ENCODE assay signal across 18 cellular contexts in the genomic region with DNA sequence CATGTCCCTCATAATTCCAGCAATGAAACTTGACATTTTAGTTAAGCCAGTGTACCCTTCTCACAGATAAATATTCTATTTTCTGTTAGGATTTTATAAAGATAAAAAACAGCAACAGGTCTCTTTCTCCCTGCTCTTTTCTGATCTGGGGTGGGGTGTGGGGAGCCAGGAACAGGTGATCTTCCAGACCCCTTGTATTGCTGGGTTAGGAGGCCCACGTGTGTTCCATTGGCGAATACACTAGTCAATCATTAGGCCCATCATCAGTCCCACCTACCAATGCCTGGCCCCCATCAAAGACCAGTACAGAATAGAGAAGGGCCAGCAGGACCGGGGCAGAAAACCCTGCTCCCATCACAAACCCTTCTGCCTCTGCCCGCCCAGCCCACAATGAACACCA. TPM values are rescaled to one million over a fixed set of nuclear protein-coding genes. Genes with fewer than 3 reads are reported as not detected.
DNase-seq lines count a peak whose midpoint lies in the region; ATAC-seq and TF ChIP-seq lines count a peak whose summit lies in the region.
"Had no signal": no experiment of that assay in that cellular context is flagged by ENCODE, and none has a peak within 500 bp of the region (broad histone marks: within the 10 kb centered on the region; RNA-seq: fewer than 3 reads in every experiment).

No MANE protein-coding gene starts in this region.

- H3K4me1 ChIP-seq in HEK293 (ENCODE audit: control insufficient read depth, insufficient read depth, low read length): peaks cover 19% of the 10 kb centered on the region
- peaks cover 25% of the 10 kb centered on the region for H3K4me1 ChIP-seq in endodermal cell (ENCODE audit: control insufficient read depth, insufficient read depth, low read length)
- H3K4me1 ChIP-seq in parathyroid adenoma: peaks cover 78% of the 10 kb centered on the region
- peaks cover 47 to 57% of the 10 kb centered on the region in 2 donors for H3K4me1 ChIP-seq in naive thymus-derived CD4-positive, alpha-beta T cell (ENCODE audit: control insufficient read depth in 2 of 2, insufficient read depth in 2 of 2, low read length in 2 of 2)

- POLR2A ChIA-PET in HEK293 (lab: Yijun Ruan, JAX): interaction anchor here (2.6 kb wide), 1 partner anchor 40 kb away, joined by 24 read pairs; the partner anchor contains the start of gene TOB1
- POLR2A ChIA-PET in naive thymus-derived CD4-positive, alpha-beta T cell (lab: Charles Lee): interaction anchor here (0.8 to 34.4 kb wide), 9 partner anchors 10 to 48 kb away, joined by 3 to 828 read pairs (median 5); partner anchors contain the start of gene TOB1

- H3K79me2 ChIP-seq in parathyroid adenoma: peaks cover 8% of the 10 kb centered on the region

- H3K4me3 Mint-ChIP-seq in endodermal cell: no peak overlapping the region
- H3K4me3 Mint-ChIP-seq in effector memory CD8-positive, alpha-beta T cell: no peak overlapping the region
- no peak overlapping the region for H3K4me3 Mint-ChIP-seq in naive thymus-derived CD4-positive, alpha-beta T cell
- H3K4me3 Mint-ChIP-seq: neural crest cell had no signal

- H3K4me2 ChIP-seq in parathyroid adenoma (ENCODE audit: low read length): no peak overlapping the region

- no peak overlapping the region for H3K27ac Mint-ChIP-seq in endodermal cell
- H3K27ac Mint-ChIP-seq in effector memory CD8-positive, alpha-beta T cell: peak overlapping the region in 1 of 2 donors; percentile 97
- peak overlapping the region in 3 of 9 donors; percentile 9 to 48 (median 43) for H3K27ac Mint-ChIP-seq in naive thymus-derived CD4-positive, alpha-beta T cell

- 90 to 97% methylated on average over 2 to 4 of the region's 4 CpGs for WGBS in endodermal cell (ENCODE audit: insufficient coverage in 1 of 2, insufficient read length in 1 of 2), 2 experiments
- 96 to 97% methylated on average over 4 of the region's 4 CpGs for WGBS in lower leg skin, 2 donors

- no peaks in the 10 kb centered on the region for H3K9me3 Mint-ChIP-seq in endodermal cell
- H3K9me3 Mint-ChIP-seq in effector memory CD8-positive, alpha-beta T cell: no peaks in the 10 kb centered on the region
- H3K9me3 Mint-ChIP-seq in naive thymus-derived CD4-positive, alpha-beta T cell: no peaks in the 10 kb centered on the region
- H3K9me3 Mint-ChIP-seq: neural crest cell had no signal

- H2AFZ ChIP-seq in parathyroid adenoma: no peak overlapping the region

- H3K4me3 ChIP-seq in HEK293 (ENCODE audit: low read depth, low read length) (no peak overlapping the region), endodermal cell (ENCODE audit: low read length) (no peak overlapping the region), parathyroid adenoma (ENCODE audit: low read depth, low read length) (no peak overlapping the region), lower leg skin (ENCODE audit: low read depth, poor library complexity, severe bottlenecking) (no peak overlapping the region)
- no peak overlapping the region for H3K4me3 ChIP-seq in naive thymus-derived CD4-positive, alpha-beta T cell (ENCODE audit: low read length)
- H3K4me3 ChIP-seq: MG63, uterus had no signal

- H3K36me3 ChIP-seq in HEK293 (ENCODE audit: control insufficient read depth in 2 of 2, insufficient read depth in 1 of 2, low read length in 2 of 2): no peaks in the 10 kb centered on the region
- no peaks in the 10 kb centered on the region for H3K36me3 ChIP-seq in endodermal cell (ENCODE audit: control insufficient read depth, insufficient read depth, low read length)
- no peaks in the 10 kb centered on the region for H3K36me3 ChIP-seq in parathyroid adenoma (ENCODE audit: control insufficient read depth, insufficient read depth, low read length)
- no peaks in the 10 kb centered on the region for H3K36me3 ChIP-seq in naive thymus-derived CD4-positive, alpha-beta T cell (ENCODE audit: control insufficient read depth in 2 of 3, insufficient read depth in 3 of 3, low read length in 3 of 3)
- H3K36me3 ChIP-seq: MG63, uterus had no signal

- no peaks in the 10 kb centered on the region for H3K36me3 Mint-ChIP-seq in endodermal cell (ENCODE audit: low read depth)
- peaks cover 13% of the 10 kb centered on the region for H3K36me3 Mint-ChIP-seq in effector memory CD8-positive, alpha-beta T cell (ENCODE audit: insufficient read depth)
- H3K36me3 Mint-ChIP-seq in naive thymus-derived CD4-positive, alpha-beta T cell: no peaks in the 10 kb centered on the region

- TF ChIP-seq CTCF in C4-2B (conservative IDR thresholded peaks at IDR 0.05) (no peak), HEK293 (tag by site-specific recombination; IDR thresholded peaks at IDR 0.05) (no peak), endodermal cell (conservative IDR thresholded peaks at IDR 0.05) (no peak), parathyroid adenoma (IDR thresholded peaks at IDR 0.05) (no peak), lower leg skin (IDR thresholded peaks at IDR 0.05) (no peak)

- H3K27me3 ChIP-seq in endodermal cell (ENCODE audit: control insufficient read depth, insufficient read depth, low read length, poor library complexity, severe bottlenecking) (no peaks in the 10 kb centered on the region), parathyroid adenoma (ENCODE audit: control insufficient read depth, insufficient read depth, low read length) (no peaks in the 10 kb centered on the region)
- no peaks in the 10 kb centered on the region for H3K27me3 ChIP-seq in naive thymus-derived CD4-positive, alpha-beta T cell (ENCODE audit: control insufficient read depth in 2 of 2, insufficient read depth in 2 of 2, low read length in 2 of 2)
- H3K27me3 ChIP-seq: MG63, uterus had no signal

- intact Hi-C loops in naive thymus-derived CD4-positive, alpha-beta T cell (cut with micrococcal nuclease): no loop called here
- intact Hi-C loops in lower leg skin (cut with DNase I; ENCODE audit: low total_unique reads): no loop called here

- no peaks in the 10 kb centered on the region for H3K9me3 ChIP-seq in HEK293 (ENCODE audit: control insufficient read depth, insufficient read depth, low read depth, low read length)
- H3K9me3 ChIP-seq in endodermal cell (ENCODE audit: control insufficient read depth, low read length): no peaks in the 10 kb centered on the region
- no peaks in the 10 kb centered on the region for H3K9me3 ChIP-seq in parathyroid adenoma (ENCODE audit: control insufficient read depth, low read length)
- no peaks in the 10 kb centered on the region for H3K9me3 ChIP-seq in naive thymus-derived CD4-positive, alpha-beta T cell (ENCODE audit: control insufficient read depth in 2 of 3, low read length in 3 of 3)
- H3K9me3 ChIP-seq: MG63, uterus had no signal

- H3K27me3 Mint-ChIP-seq in endodermal cell (ENCODE audit: insufficient read depth): no peaks in the 10 kb centered on the region
- H3K27me3 Mint-ChIP-seq in effector memory CD8-positive, alpha-beta T cell: no peaks in the 10 kb centered on the region
- H3K27me3 Mint-ChIP-seq in naive thymus-derived CD4-positive, alpha-beta T cell: peaks cover 0 to 2% (median 0%) of the 10 kb centered on the region in 5 donors

- TF ChIP-seq POLR2A in lower leg skin (IDR thresholded peaks at IDR 0.05): no peak

- peaks cover 47% of the 10 kb centered on the region for H3K4me1 Mint-ChIP-seq in endodermal cell
- peaks cover 50 to 55% of the 10 kb centered on the region in 2 donors for H3K4me1 Mint-ChIP-seq in effector memory CD8-positive, alpha-beta T cell (ENCODE audit: low read depth in 2 of 2)
- peaks cover 40 to 72% (median 66%) of the 10 kb centered on the region in 7 donors for H3K4me1 Mint-ChIP-seq in naive thymus-derived CD4-positive, alpha-beta T cell

- H3K9ac ChIP-seq in endodermal cell (ENCODE audit: extremely low read depth, low read length, poor library complexity, severe bottlenecking) (no peak overlapping the region), parathyroid adenoma (no peak overlapping the region)

- peak overlapping the region; percentile 96 for H3K27ac ChIP-seq in C4-2B
- H3K27ac ChIP-seq in HEK293 (ENCODE audit: extremely low read depth, low read depth, low read length): no peak overlapping the region
- no peak overlapping the region for H3K27ac ChIP-seq in endodermal cell (ENCODE audit: low read depth, low read length)
- peak overlapping the region; percentile 94 for H3K27ac ChIP-seq in parathyroid adenoma
- H3K27ac ChIP-seq in naive thymus-derived CD4-positive, alpha-beta T cell (ENCODE audit: low read depth, low read length): no peak overlapping the region

- DNase-seq in endodermal cell (peak; percentile 49), GM19238 (ENCODE audit: insufficient read length, low spot score) (no peak), lower leg skin (ENCODE audit: low spot score in 2 of 2) (no peak)
- no peak for DNase-seq in effector memory CD8-positive, alpha-beta T cell
- DNase-seq in naive thymus-derived CD4-positive, alpha-beta T cell: no peak
- DNase-seq: activated CD8-positive, alpha-beta memory T cell treated with anti-CD3 and anti-CD28 coated beads, Interleukin-2, amount 50 U/mL, for 4 hours; Calu3; IMR-90; MG63; SIG-M5; stimulated activated CD4-positive, alpha-beta T cell treated with anti-CD3 and anti-CD28 coated beads, Interleukin-15, amount 100 ng/mL, for 24 hours; stimulated activated naive CD4-positive, alpha-beta T cell; T-helper 9 cell; uterus had no signal

- CTCF ChIA-PET in HEK293 (lab: Yijun Ruan, JAX): no interaction called here
- CTCF ChIA-PET in naive thymus-derived CD4-positive, alpha-beta T cell (lab: Charles Lee): interaction anchor here (1.2 kb wide), 1 partner anchor 47 kb away, joined by 5 read pairs; no protein-coding TSS in a partner anchor

- no peak for ATAC-seq in effector memory CD8-positive, alpha-beta T cell (replicated peaks)
- no peak for ATAC-seq in naive thymus-derived CD4-positive, alpha-beta T cell

TF ChIP-seq in HEK293, 187 proteins besides CTCF, POLR2A, EP300 and RAD21:
- TF ChIP-seq ZSCAN18 (tag by site-specific recombination; IDR thresholded peaks at IDR 0.05) (no peak), SCRT2 (tag by site-specific recombination; IDR thresholded peaks at IDR 0.05) (peak; percentile 62)

RNA-seq across cellular contexts. Expression of gene TOB1, which starts 40.3 kb away (rescaled TPM):
- total RNA-seq in endodermal cell (10 to 100 TPM; 35.5 to 36.3 TPM), lower leg skin (100 to 1,000 TPM; 130 to 156 (median 142) TPM)
- 45.3 TPM for polyA plus RNA-seq in endodermal cell (2013, experiment 1 of 2)
- polyA plus RNA-seq in endodermal cell (2013, experiment 2 of 2): 45.3 TPM
- total RNA-seq in naive thymus-derived CD4-positive, alpha-beta T cell: 100 to 1,000 TPM in 4 of 5 experiments, 10 to 100 TPM in 1; 51.5 to 261 (median 131) TPM
- polyA plus RNA-seq in naive thymus-derived CD4-positive, alpha-beta T cell: 10 to 100 TPM; 27.9 to 33.7 TPM

Comparison
In these comparisons a context has a peak if more than half of its experiments do, and no peak if none do; other contexts are left out.
1. H3K27ac ChIP-seq: peak in C4-2B (single experiment) and parathyroid adenoma (single experiment); none in HEK293 (single experiment), endodermal cell (single experiment) and naive thymus-derived CD4-positive, alpha-beta T cell (single experiment).